In the genomic region with DNA sequence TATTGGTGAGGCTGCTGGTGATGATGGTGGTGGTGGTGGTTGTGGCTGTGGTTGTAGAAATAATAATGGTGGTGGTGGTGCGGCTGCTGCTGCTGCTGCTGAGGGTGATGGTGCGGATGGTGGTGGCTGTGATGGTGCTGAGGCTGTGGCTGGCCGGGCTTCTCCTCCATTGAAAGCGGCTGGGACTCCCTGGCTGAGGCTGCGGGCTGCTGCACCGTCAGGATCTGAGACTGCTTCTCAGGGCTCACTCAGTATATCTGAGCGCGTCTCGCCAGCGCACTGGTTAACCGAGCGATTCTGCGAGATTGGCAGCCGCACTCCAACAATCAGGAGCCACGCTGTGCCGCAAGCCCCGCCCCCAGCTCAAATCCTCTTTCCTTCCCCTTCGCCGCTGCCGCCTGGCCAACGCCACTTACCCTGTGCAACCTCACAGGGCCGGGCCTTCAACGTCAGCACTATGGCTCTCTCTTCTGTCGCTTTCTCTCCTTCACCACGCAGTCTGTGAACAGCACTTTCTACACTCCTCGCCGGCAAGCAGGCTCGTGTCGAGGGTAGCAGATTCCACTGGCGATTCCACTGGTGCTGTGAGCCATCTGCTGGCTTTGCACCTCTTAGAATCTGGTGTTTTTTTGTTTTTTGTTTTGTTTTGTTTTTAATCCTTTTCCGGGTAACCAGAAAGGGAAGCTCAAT, we compare ENCODE assay signal across 8 cellular contexts. TPM values are rescaled to one million over a fixed set of nuclear protein-coding genes. Genes with fewer than 3 reads are reported as not detected.
DNase-seq lines count a peak whose midpoint lies in the region; ATAC-seq and TF ChIP-seq lines count a peak whose summit lies in the region.

A gene with protein sequence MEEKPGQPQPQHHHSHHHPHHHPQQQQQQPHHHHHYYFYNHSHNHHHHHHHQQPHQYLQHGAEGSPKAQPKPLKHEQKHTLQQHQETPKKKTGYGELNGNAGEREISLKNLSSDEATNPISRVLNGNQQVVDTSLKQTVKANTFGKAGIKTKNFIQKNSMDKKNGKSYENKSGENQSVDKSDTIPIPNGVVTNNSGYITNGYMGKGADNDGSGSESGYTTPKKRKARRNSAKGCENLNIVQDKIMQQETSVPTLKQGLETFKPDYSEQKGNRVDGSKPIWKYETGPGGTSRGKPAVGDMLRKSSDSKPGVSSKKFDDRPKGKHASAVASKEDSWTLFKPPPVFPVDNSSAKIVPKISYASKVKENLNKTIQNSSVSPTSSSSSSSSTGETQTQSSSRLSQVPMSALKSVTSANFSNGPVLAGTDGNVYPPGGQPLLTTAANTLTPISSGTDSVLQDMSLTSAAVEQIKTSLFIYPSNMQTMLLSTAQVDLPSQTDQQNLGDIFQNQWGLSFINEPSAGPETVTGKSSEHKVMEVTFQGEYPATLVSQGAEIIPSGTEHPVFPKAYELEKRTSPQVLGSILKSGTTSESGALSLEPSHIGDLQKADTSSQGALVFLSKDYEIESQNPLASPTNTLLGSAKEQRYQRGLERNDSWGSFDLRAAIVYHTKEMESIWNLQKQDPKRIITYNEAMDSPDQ (minus strand): TSS at position 259 of the 690 bp plus-strand sequence. CDS start 89 bp downstream, at position 170.

- peaks cover 40% of the 10 kb centered on the region for H3K79me2 ChIP-seq in OCI-LY1 (ENCODE audit: insufficient read depth, low read length)

- in situ Hi-C loops in endometrial microvascular endothelial cells (cut with HindIII; ENCODE audit: inconsistent ontology term, low pct_unique_long_range_greater_than_20kb, low sequenced_read_pairs) = no loop called here

- BruUV-seq in Calu3 (replicated peaks; lab: Mats Ljungman, UMichigan) = no TSS peak

- 0 out of 2 replicates have a peak, but pooled peaks cover 4% of the 10 kb centered on the region for H3F3A ChIP-seq in OCI-LY1 (ENCODE audit: insufficient read depth, low read length)

- TF ChIP-seq CTCF in Calu3 (IDR thresholded peaks at IDR 0.05; ENCODE audit: unreplicated experiment) = no peak
- TF ChIP-seq CTCF in OCI-LY1 (IDR thresholded peaks at IDR 0.05; ENCODE audit: low read length) = no peak

- no peaks in the 10 kb centered on the region for H3K27me3 Mint-ChIP-seq in Calu3 (ENCODE audit: unreplicated experiment)

- H3K9me2 ChIP-seq in OCI-LY1 (ENCODE audit: low read depth, low read length) = no peaks in the 10 kb centered on the region

- H2AFZ ChIP-seq in OCI-LY1 (ENCODE audit: low read length) = peak within 1 kb of the TSS; percentile 4; the same call in 1 of the 2 replicates

- H3K9me3 Mint-ChIP-seq in Calu3 (ENCODE audit: low read depth, unreplicated experiment) = no peaks in the 10 kb centered on the region

- H3K36me3 ChIP-seq in HUES64 (ENCODE audit: insufficient read depth, low read length) (peaks cover 16% of the 10 kb centered on the region), OCI-LY1 (ENCODE audit: insufficient read depth, low read length) (peaks cover 21% of the 10 kb centered on the region)

- H3K4me3 ChIP-seq in HUES64 (ENCODE audit: low read length) (peak within 1 kb of the TSS; percentile 90), OCI-LY1 (ENCODE audit: low read depth, low read length, poor library complexity, severe bottlenecking) (peak within 1 kb of the TSS; percentile 75)

- H3K4me1 ChIP-seq in HUES64 (ENCODE audit: insufficient read depth, low read length) (peaks cover 20% of the 10 kb centered on the region; the same call in 1 of the 2 replicates), OCI-LY1 (ENCODE audit: insufficient read depth, low read length, severe bottlenecking) (peaks cover 28% of the 10 kb centered on the region)

- peak within 1 kb of the TSS; percentile 93 for H3K27ac Mint-ChIP-seq in Calu3 (ENCODE audit: unreplicated experiment)

- H3K4me1 Mint-ChIP-seq in Calu3 (ENCODE audit: low read depth, unreplicated experiment) = peaks cover 19% of the 10 kb centered on the region

- peak within 1 kb of the TSS; percentile 72 for H3K4me2 ChIP-seq in OCI-LY1 (ENCODE audit: low read length)

- ATAC-seq in GM21447 (IDR thresholded peaks at IDR 0.05; ENCODE audit: unreplicated experiment) = peak; percentile 87

- peaks cover 61% of the 10 kb centered on the region for H3K36me3 Mint-ChIP-seq in Calu3 (ENCODE audit: insufficient read depth, unreplicated experiment)

- H3K27ac ChIP-seq in HUES64 (ENCODE audit: low read depth, low read length) (peak within 1 kb of the TSS; percentile 96), OCI-LY1 (ENCODE audit: low read depth, low read length, poor library complexity, severe bottlenecking) (peak within 1 kb of the TSS; percentile 91)

- H3K27me3 ChIP-seq in HUES64 (ENCODE audit: insufficient read depth, low read length) = no peaks in the 10 kb centered on the region
- no peaks in the 10 kb centered on the region for H3K27me3 ChIP-seq in OCI-LY1 (ENCODE audit: insufficient read depth, low read length)

- intact Hi-C loops in Calu3 (cut with micrococcal nuclease; ENCODE audit: unreplicated experiment) = no loop called here

- H4K20me1 ChIP-seq in OCI-LY1 (ENCODE audit: insufficient read depth, low read length) = no peaks in the 10 kb centered on the region

- under 1% methylated on average over 30 of the region's 31 CpGs for WGBS in HUES64

- peak within 1 kb of the TSS; percentile 90 for H3K4me3 Mint-ChIP-seq in Calu3 (ENCODE audit: low read depth, unreplicated experiment)

- H3K9ac ChIP-seq in HUES64 (ENCODE audit: low read depth, low read length) = peak within 1 kb of the TSS; percentile 89
- peak within 1 kb of the TSS; percentile 83 for H3K9ac ChIP-seq in OCI-LY1 (ENCODE audit: low read length)

- CTCF ChIA-PET in Calu3 (lab: Charles Lee) = interaction anchor here (0.5 to 1.2 kb wide), 9 partner anchors 11 to 514 kb away, joined by 3 to 6 read pairs (median 4); a partner anchor contains a TSS

- H3K9me3 ChIP-seq in HUES64 (ENCODE audit: insufficient read depth, low read depth, low read length) (no peaks in the 10 kb centered on the region), OCI-LY1 (ENCODE audit: low read length) (no peaks in the 10 kb centered on the region)

- DNase-seq in Calu3 (peak; percentile 97), mesenteric fat pad (ENCODE audit: low spot score) (peak; percentile 99)
- DNase-seq in activated CD8-positive, alpha-beta memory T cell treated with anti-CD3 and anti-CD28 coated beads, Interleukin-2, amount 50 U/mL, for 4 hours = peak; percentile 98
- DNase-seq in stimulated activated CD8-positive, alpha-beta memory T cell treated with anti-CD3 and anti-CD28 coated beads, Interleukin-15, amount 100 ng/mL, for 24 hours (ENCODE audit: low read depth) = peak; percentile 90

RNA-seq across cellular contexts. Expression of the gene that starts here (rescaled TPM):
- total RNA-seq in Calu3 (2022) = 89.3 and 92.9 TPM in 2 replicates
- polyA plus RNA-seq in HUES64 (2013, experiment 1 of 2) = 35.4 TPM
- polyA plus RNA-seq in HUES64 (2013, experiment 2 of 2) = 42.9 TPM
- total RNA-seq in endometrial microvascular endothelial cells (ENCODE audit: inconsistent ontology term) = 20.8 TPM
- 51.7 TPM for total RNA-seq in mesenteric fat pad

Comparison
In these comparisons a context has a peak if more than half of its experiments do, and no peak if none do; other contexts are left out.
1. Peak in every context shown above with its lines: DNase-seq, ATAC-seq, H3K4me3 ChIP-seq and H3K27ac ChIP-seq.